In genomic region chr12:57146092-57146491, GRCh38 we compare ENCODE assay signal across 20 cellular contexts. TPM values are rescaled to one million over a fixed set of nuclear protein-coding genes. Genes with fewer than 3 reads are reported as not detected.
DNase-seq lines count a peak whose midpoint lies in the region; ATAC-seq and TF ChIP-seq lines count a peak whose summit lies in the region.
"Had no signal": no experiment of that assay in that cellular context is flagged by ENCODE, and none has a peak within 500 bp of the region (broad histone marks: within the 10 kb centered on the region; RNA-seq: fewer than 3 reads in every experiment).

No MANE protein-coding gene starts in this region.

- H3K4me1 ChIP-seq in HEK293 (ENCODE audit: control insufficient read depth, insufficient read depth, low read length) (no peaks in the 10 kb centered on the region), mesodermal cell (ENCODE audit: control insufficient read depth, insufficient read depth, low read length, poor library complexity, severe bottlenecking) (peaks cover 53% of the 10 kb centered on the region), suprapubic skin (peaks cover 78% of the 10 kb centered on the region), prostate gland (replicated peaks) (no peaks in the 10 kb centered on the region)
- H3K4me1 ChIP-seq: body of pancreas had no signal

- H3K27ac ChIP-seq in HEK293 (ENCODE audit: extremely low read depth, low read depth, low read length) (no peak overlapping the region), caudate nucleus (ENCODE audit: low read depth, low read length) (peak overlapping the region; percentile 88), mesodermal cell (ENCODE audit: low read depth, low read length, severe bottlenecking) (peak overlapping the region; percentile 72), suprapubic skin (peak overlapping the region; percentile 91), prostate gland (peak overlapping the region in 1 of 2 donors; percentile 10)
- H3K27ac ChIP-seq: VCaP had no signal

- H3K27me3 ChIP-seq in suprapubic skin (no peaks in the 10 kb centered on the region), prostate gland (replicated peaks; ENCODE audit: insufficient read depth) (no peaks in the 10 kb centered on the region)
- H3K27me3 ChIP-seq: BLaER1, body of pancreas had no signal

- CTCF ChIA-PET in HEK293 (lab: Yijun Ruan, JAX), result interaction anchor here (1.0 to 2.1 kb wide), 3 partner anchors 21 to 27 kb away, joined by 3 to 7 read pairs (median 4); no protein-coding TSS in a partner anchor

- intact Hi-C loops in prostate gland (cut with DNase I), result no loop called here

- peaks cover 0 to 94% of the 10 kb centered on the region in 2 experiments; a peak in 1 of 3 replicates for H3K36me3 ChIP-seq in HEK293 (ENCODE audit: control insufficient read depth in 2 of 2, insufficient read depth in 1 of 2, low read length in 2 of 2)
- peaks cover 94% of the 10 kb centered on the region for H3K36me3 ChIP-seq in mesodermal cell (ENCODE audit: control insufficient read depth, insufficient read depth, low read length)
- H3K36me3 ChIP-seq in suprapubic skin, result peaks cover 56% of the 10 kb centered on the region
- H3K36me3 ChIP-seq in prostate gland, result peaks cover 0 to 10% of the 10 kb centered on the region in 2 donors

- TF ChIP-seq CTCF in HEK293 (tag by site-specific recombination; IDR thresholded peaks at IDR 0.05), result no peak
- TF ChIP-seq CTCF in suprapubic skin (IDR thresholded peaks at IDR 0.05), result no peak
- no peak for TF ChIP-seq CTCF in prostate gland (IDR thresholded peaks at IDR 0.05)

- no peak for DNase-seq in caudate nucleus (lab: John Stamatoyannopoulos, UW)
- DNase-seq in suprapubic skin (ENCODE audit: low spot score in 2 of 2), result no peak
- no peak for DNase-seq in prostate gland (ENCODE audit: low spot score)
- no peak for DNase-seq in activated CD8-positive, alpha-beta memory T cell treated with anti-CD3 and anti-CD28 coated beads, Interleukin-2, amount 50 U/mL, for 48 hours
- DNase-seq in hippocampal formation (lab: John Stamatoyannopoulos, UW), result no peak
- DNase-seq: activated gamma-delta T cell treated with Interleukin-2 at 50 U/mL for 16 hours, body of pancreas, DND-41, kidney, NCI-H2107, NCI-H774, SW 1271 had no signal

- no peak for ATAC-seq in GM21447 (IDR thresholded peaks at IDR 0.05; ENCODE audit: unreplicated experiment)
- ATAC-seq: body of pancreas had no signal

- no peak for TF ChIP-seq POLR2A in suprapubic skin (IDR thresholded peaks at IDR 0.05)
- no peak for TF ChIP-seq POLR2A in prostate gland (IDR thresholded peaks at IDR 0.05)

- POLR2A ChIA-PET in HEK293 (lab: Yijun Ruan, JAX), result interaction anchor here (1.3 to 1.7 kb wide), 2 partner anchors 13 to 18 kb away, joined by 3 read pairs; no protein-coding TSS in a partner anchor

- no peak overlapping the region for H3K4me3 ChIP-seq in HEK293 (ENCODE audit: low read depth, low read length)
- no peak overlapping the region for H3K4me3 ChIP-seq in mesodermal cell (ENCODE audit: extremely low read depth, insufficient read depth, low read length, poor library complexity, severe bottlenecking)
- H3K4me3 ChIP-seq in suprapubic skin, result no peak overlapping the region
- H3K4me3 ChIP-seq in prostate gland, result no peak overlapping the region
- H3K4me3 ChIP-seq: BLaER1, body of pancreas had no signal

- H3K9me3 ChIP-seq in HEK293 (ENCODE audit: control insufficient read depth, insufficient read depth, low read depth, low read length) (no peaks in the 10 kb centered on the region), mesodermal cell (ENCODE audit: control insufficient read depth, low read length) (no peaks in the 10 kb centered on the region), suprapubic skin (no peaks in the 10 kb centered on the region), prostate gland (no peaks in the 10 kb centered on the region)
- H3K9me3 ChIP-seq: BLaER1, body of pancreas had no signal

- WGBS in mesodermal cell (ENCODE audit: insufficient coverage in 2 of 2), 2 experiments, result no CpG with 5 or more reads among the region's 2 CpGs
- WGBS in suprapubic skin, result no CpG with 5 or more reads among the region's 2 CpGs
- WGBS in prostate gland, result 68% methylated on average over 2 of the region's 2 CpGs

- TF ChIP-seq EP300 in suprapubic skin (IDR thresholded peaks at IDR 0.05), result no peak

TF ChIP-seq in HEK293, 187 proteins besides CTCF, POLR2A, EP300 and RAD21:
- TF ChIP-seq ZNF341 (tag by site-specific recombination; IDR thresholded peaks at IDR 0.05; ENCODE audit: low read depth) (peak; percentile 51), YY1 (tag by site-specific recombination; IDR thresholded peaks at IDR 0.05) (no peak)

RNA-seq across cellular contexts. Expression of gene LRP1-AS, which starts 1.3 kb away (rescaled TPM):
- polyA plus RNA-seq in mesodermal cell (2013, experiment 1 of 2), result not detected
- polyA plus RNA-seq in mesodermal cell (2013, experiment 2 of 2), result not detected
- total RNA-seq in suprapubic skin (not detected), prostate gland (not detected)
- total RNA-seq: body of pancreas, H1, kidney, myocyte, progenitor cell of endocrine pancreas had no signal
- polyA plus RNA-seq: H1 had no signal

RNA-seq across cellular contexts. Expression of gene LRP1, which starts 17.8 kb away (rescaled TPM):
- 90.4 TPM for polyA plus RNA-seq in mesodermal cell (2013, experiment 1 of 2)
- 68.9 TPM for polyA plus RNA-seq in mesodermal cell (2013, experiment 2 of 2)
- total RNA-seq in suprapubic skin, result 100 to 1,000 TPM in 2 of 4 donors, 10 to 100 TPM in 2; 83.1 to 149 (median 106) TPM
- total RNA-seq in prostate gland, result 100 to 1,000 TPM in 1 of 2 donors, 10 to 100 TPM in 1; 53.5 to 198 TPM

RNA-seq across cellular contexts. Expression of gene STAT6, which starts 34.9 kb away (rescaled TPM):
- polyA plus RNA-seq in mesodermal cell (2013, experiment 1 of 2), result 52.0 TPM
- 49.3 TPM for polyA plus RNA-seq in mesodermal cell (2013, experiment 2 of 2)
- 100 to 1,000 TPM; 140 to 348 (median 183) TPM for total RNA-seq in suprapubic skin
- total RNA-seq in prostate gland, result 100 to 1,000 TPM; 124 to 237 TPM

RNA-seq across cellular contexts. Expression of gene NAB2, which starts 57.2 kb away (rescaled TPM):
- polyA plus RNA-seq in mesodermal cell (2013, experiment 1 of 2), result 46.9 TPM
- polyA plus RNA-seq in mesodermal cell (2013, experiment 2 of 2), result 34.1 TPM
- total RNA-seq in suprapubic skin (10 to 100 TPM; 28.2 to 52.5 (median 36.9) TPM), prostate gland (10 to 100 TPM; 19.0 to 65.5 TPM)
